ENCODE assay signal across 8 cellular contexts in genomic region chr2:212548459-212548815, GRCh38. TPM values are rescaled to one million over a fixed set of nuclear protein-coding genes. Genes with fewer than 3 reads are reported as not detected.
DNase-seq lines count a peak whose midpoint lies in the region; ATAC-seq and TF ChIP-seq lines count a peak whose summit lies in the region.

No MANE protein-coding gene starts in this region.

- no peak overlapping the region for H3K4me3 ChIP-seq in suprapubic skin

- H3K27ac Mint-ChIP-seq in Calu3 (ENCODE audit: unreplicated experiment) (no peak overlapping the region), nephron (no peak overlapping the region)

- no peaks in the 10 kb centered on the region for H3K27me3 Mint-ChIP-seq in Calu3 (ENCODE audit: unreplicated experiment)
- no peaks in the 10 kb centered on the region for H3K27me3 Mint-ChIP-seq in nephron (ENCODE audit: low read depth)

- 26% methylated on average over 1 of the region's 1 CpG for WGBS in suprapubic skin

- CTCF ChIA-PET in Calu3 (lab: Charles Lee) = interaction anchor here (1.4 kb wide), 1 partner anchor 28 kb away, joined by 3 read pairs; no protein-coding TSS in a partner anchor

- no peak for TF ChIP-seq POLR2A in suprapubic skin (IDR thresholded peaks at IDR 0.05)

- H3K9me3 Mint-ChIP-seq in Calu3 (ENCODE audit: low read depth, unreplicated experiment) = no peaks in the 10 kb centered on the region
- no peaks in the 10 kb centered on the region for H3K9me3 Mint-ChIP-seq in nephron

- TF ChIP-seq CTCF in Calu3 (IDR thresholded peaks at IDR 0.05; ENCODE audit: unreplicated experiment) (peak; percentile 37), nephron (IDR thresholded peaks at IDR 0.05; ENCODE audit: unreplicated experiment in 3 of 3) (peak; percentile 58 to 61 (median 59)), suprapubic skin (IDR thresholded peaks at IDR 0.05) (peak in 1 of 2 donors; percentile 11)

- ATAC-seq in HG03342 (IDR thresholded peaks at IDR 0.05; ENCODE audit: unreplicated experiment) = no peak
- no peak for ATAC-seq in HG02588 (IDR thresholded peaks at IDR 0.05; ENCODE audit: unreplicated experiment)

- TF ChIP-seq EP300 in suprapubic skin (IDR thresholded peaks at IDR 0.05) = no peak

- H3K4me1 ChIP-seq in suprapubic skin = no peaks in the 10 kb centered on the region

- H3K4me1 Mint-ChIP-seq in Calu3 (ENCODE audit: low read depth, unreplicated experiment) (no peaks in the 10 kb centered on the region), nephron (no peaks in the 10 kb centered on the region)

- H3K27ac ChIP-seq in suprapubic skin = no peak overlapping the region

- H3K9me3 ChIP-seq in suprapubic skin = no peaks in the 10 kb centered on the region

- no peaks in the 10 kb centered on the region for H3K36me3 ChIP-seq in suprapubic skin

- no TSS peak for BruUV-seq in Calu3 (replicated peaks; lab: Mats Ljungman, UMichigan)

- DNase-seq in Calu3 (peak; percentile 39), NAMALWA (ENCODE audit: low spot score) (peak; percentile 10), dermis microvascular lymphatic vessel endothelial cell (ENCODE audit: low read depth in 2 of 2) (peak; percentile 10 to 42), suprapubic skin (ENCODE audit: low spot score in 2 of 2) (no peak), RPMI8226 (no peak)

- intact Hi-C loops in Calu3 (cut with micrococcal nuclease; ENCODE audit: unreplicated experiment) = loop anchor here (1.0 to 5.0 kb wide), 4 partner anchors 400 to 1511 kb away; no protein-coding TSS in a partner anchor

- no peaks in the 10 kb centered on the region for H3K27me3 ChIP-seq in suprapubic skin

- no peak overlapping the region for H3K4me3 Mint-ChIP-seq in Calu3 (ENCODE audit: low read depth, unreplicated experiment)
- no peak overlapping the region for H3K4me3 Mint-ChIP-seq in nephron

- H3K36me3 Mint-ChIP-seq in Calu3 (ENCODE audit: insufficient read depth, unreplicated experiment) (no peaks in the 10 kb centered on the region), nephron (ENCODE audit: low read depth) (no peaks in the 10 kb centered on the region)

RNA-seq across cellular contexts. Expression of gene ERBB4, which starts 9.8 kb away (rescaled TPM):
- 2.2 and 2.9 TPM in 2 replicates for total RNA-seq in Calu3 (2022)
- total RNA-seq in dermis microvascular lymphatic vessel endothelial cell = under 0.01 TPM in 1 of 2 replicates, not detected in the other
- 1 to 10 TPM in 3 of 4 donors, under 1 TPM in 1; 0.95 to 6.4 (median 1.5) TPM for total RNA-seq in suprapubic skin

Comparison
In these comparisons a context has a peak if more than half of its experiments do, and no peak if none do; other contexts are left out.
1. DNase-seq: peak in Calu3 (single experiment), NAMALWA (single experiment) and dermis microvascular lymphatic vessel endothelial cell (2 of 2); none in suprapubic skin (0 of 2) and RPMI8226 (single experiment).